In the genomic region with DNA sequence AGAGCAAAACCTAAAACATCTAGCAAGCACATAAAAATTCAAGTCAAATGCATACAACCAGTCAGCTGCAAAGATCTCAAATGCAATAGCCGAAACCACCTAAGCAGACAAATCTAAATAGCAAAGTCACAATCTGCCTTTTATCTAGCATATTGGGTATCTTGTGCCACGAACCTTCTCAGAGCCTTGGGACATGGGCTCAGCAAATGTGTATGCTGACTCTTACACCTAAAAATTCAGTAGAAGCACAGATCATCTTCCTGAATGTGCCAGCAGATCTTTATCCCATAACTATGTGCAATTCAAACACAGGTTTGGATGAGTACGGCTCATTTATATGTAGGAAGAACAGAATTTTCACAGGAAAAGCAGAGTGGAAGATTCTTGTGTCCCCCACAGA, we compare ENCODE assay signal across 15 cellular contexts.
A peak's percentile ranks its signal among the peaks of the same experiment; 100 is the strongest.
DNase-seq lines count a peak whose midpoint lies in the region; ATAC-seq, FAIRE-seq and TF ChIP-seq lines count a peak whose summit lies in the region.
"Had no signal": no experiment of that assay in that cellular context is flagged by ENCODE, and none has a peak within 500 bp of the region (broad histone marks: within the 10 kb centered on the region; RNA-seq: fewer than 3 reads in every experiment).

No MANE protein-coding gene starts in this region.

- intact Hi-C loops in CD4-positive, alpha-beta T cell (cut with DNase I, micrococcal nuclease), result loop anchor here in 1 of 2 experiments (2.0 kb wide), 2 partner anchors 51 to 213 kb away; no protein-coding TSS in a partner anchor
- intact Hi-C loops in activated CD8-positive, alpha-beta T cell treated with anti-CD3 and anti-CD28 coated beads for 36 hours (cut with micrococcal nuclease), result loop anchor here (10.0 kb wide), 2 partner anchors 361 to 491 kb away; a partner anchor contains a TSS

- WGBS in upper lobe of left lung, 2 donors, result 89 to 92% methylated on average over 3 of the region's 3 CpGs

- TF ChIP-seq POLR2A in upper lobe of left lung (IDR thresholded peaks at IDR 0.05), result no peak

- H3K4me1 Mint-ChIP-seq in CD4-positive, alpha-beta T cell (ENCODE audit: low read depth), result peaks cover 99% of the 10 kb centered on the region
- peaks cover 94% of the 10 kb centered on the region for H3K4me1 Mint-ChIP-seq in activated CD8-positive, alpha-beta T cell treated with anti-CD3 and anti-CD28 coated beads for 36 hours (ENCODE audit: low read depth)

- no peaks in the 10 kb centered on the region for H3K27me3 Mint-ChIP-seq in CD4-positive, alpha-beta T cell
- H3K27me3 Mint-ChIP-seq in activated CD8-positive, alpha-beta T cell treated with anti-CD3 and anti-CD28 coated beads for 36 hours, result no peaks in the 10 kb centered on the region

- no peak for DNase-seq in CD4-positive, alpha-beta T cell
- DNase-seq in DND-41 (no peak), keratinocyte (ENCODE audit: low read depth, low spot score) (no peak), GM19238 (ENCODE audit: insufficient read length, low spot score) (no peak), upper lobe of left lung (no peak)
- DNase-seq in activated CD8-positive, alpha-beta T cell treated with anti-CD3 and anti-CD28 coated beads for 36 hours, result no peak
- DNase-seq in effector CD4-positive, alpha-beta T cell, result no peak
- DNase-seq: activated CD4-positive, alpha-beta T cell treated with anti-CD3 and anti-CD28 coated beads, Interleukin-2, amount 50 U/mL, for 1 hour; activated gamma-delta T cell treated with Interleukin-2 at 50 U/mL for 16 hours; central memory CD4-positive, alpha-beta T cell; foreskin fibroblast; NCI-H1436; SHP77; substantia nigra had no signal

- H3K27ac ChIP-seq in CD4-positive, alpha-beta T cell (ENCODE audit: low read depth, low read length), result peak overlapping the region; percentile 72
- peak overlapping the region; percentile 84 for H3K27ac ChIP-seq in DND-41 (ENCODE audit: low read length)
- peak overlapping the region; percentile 11 for H3K27ac ChIP-seq in keratinocyte (ENCODE audit: control insufficient read depth, insufficient read depth, low read length)
- no peak overlapping the region for H3K27ac ChIP-seq in upper lobe of left lung
- H3K27ac ChIP-seq: BLaER1 had no signal

- peaks cover 52% of the 10 kb centered on the region for H3K4me1 ChIP-seq in DND-41 (ENCODE audit: insufficient read depth, low read length)
- peaks cover 24% of the 10 kb centered on the region for H3K4me1 ChIP-seq in keratinocyte (ENCODE audit: control insufficient read depth, extremely low read depth, insufficient read depth, low read length)
- peaks cover 0 to 34% (median 23%) of the 10 kb centered on the region in 4 donors for H3K4me1 ChIP-seq in upper lobe of left lung

- TF ChIP-seq EP300 in upper lobe of left lung (IDR thresholded peaks at IDR 0.05), result no peak

- H2AFZ ChIP-seq in DND-41 (ENCODE audit: low read depth, low read length) (no peak overlapping the region), keratinocyte (ENCODE audit: control insufficient read depth, low read length) (no peak overlapping the region)

- H3K9ac ChIP-seq in DND-41 (ENCODE audit: low read depth, low read length) (no peak overlapping the region), keratinocyte (ENCODE audit: control insufficient read depth, extremely low read depth, insufficient read depth, low read length) (no peak overlapping the region)
- H3K9ac ChIP-seq: BLaER1 had no signal

- TF ChIP-seq CTCF in CD4-positive, alpha-beta T cell (IDR thresholded peaks at IDR 0.05), result no peak
- TF ChIP-seq CTCF in DND-41 (IDR thresholded peaks at IDR 0.05; ENCODE audit: borderline replicate concordance, extremely low read depth, low read length, poor library complexity, severe bottlenecking) (no peak), keratinocyte (optimal IDR thresholded peaks at IDR 0.05 in 1 of 3, IDR thresholded peaks at IDR 0.05 in 1 of 3, conservative IDR thresholded peaks at IDR 0.05 in 1 of 3; ENCODE audit: extremely low read depth in 1 of 3, insufficient read depth in 2 of 3, low read length in 3 of 3) (no peak), upper lobe of left lung (IDR thresholded peaks at IDR 0.05) (no peak)
- no peak for TF ChIP-seq CTCF in activated CD8-positive, alpha-beta T cell treated with anti-CD3 and anti-CD28 coated beads for 36 hours (IDR thresholded peaks at IDR 0.05)

- H3K36me3 ChIP-seq in DND-41 (ENCODE audit: insufficient read depth, low read length) (no peaks in the 10 kb centered on the region), keratinocyte (ENCODE audit: control insufficient read depth in 2 of 2, extremely low read depth in 1 of 2, insufficient read depth in 2 of 2, low read length in 2 of 2) (peaks cover 5 to 6% of the 10 kb centered on the region in 2 experiments), upper lobe of left lung (no peaks in the 10 kb centered on the region)
- H3K36me3 ChIP-seq: BLaER1 had no signal

- H3K4me3 Mint-ChIP-seq in CD4-positive, alpha-beta T cell, result peak overlapping the region; percentile 62
- H3K4me3 Mint-ChIP-seq in activated CD8-positive, alpha-beta T cell treated with anti-CD3 and anti-CD28 coated beads for 36 hours, result no peak overlapping the region

- H3K4me3 ChIP-seq in DND-41 (ENCODE audit: low read depth in 1 of 2, low read length in 2 of 2), result no peak overlapping the region
- no peak overlapping the region for H3K4me3 ChIP-seq in keratinocyte (ENCODE audit: control insufficient read depth in 2 of 3, extremely low read depth in 1 of 3, insufficient read depth in 2 of 3, low read depth in 1 of 3, low read length in 3 of 3)
- H3K4me3 ChIP-seq in upper lobe of left lung, result no peak overlapping the region
- H3K4me3 ChIP-seq: BLaER1 had no signal

- H3K4me2 ChIP-seq in DND-41 (ENCODE audit: insufficient read depth, low read length) (no peak overlapping the region), keratinocyte (ENCODE audit: control insufficient read depth, extremely low read depth, insufficient read depth, low read depth, low read length) (peak overlapping the region; percentile 7)

- no peak for ATAC-seq in CD4-positive, alpha-beta T cell (ENCODE audit: poor library complexity)
- no peak for ATAC-seq in DND-41 (ENCODE audit: insufficient read depth, low read depth)
- no peak for ATAC-seq in activated CD8-positive, alpha-beta T cell treated with anti-CD3 and anti-CD28 coated beads for 36 hours
- ATAC-seq in upper lobe of left lung (ENCODE audit: low FRiP score in 2 of 2), result no peak

- H3K27ac Mint-ChIP-seq in CD4-positive, alpha-beta T cell, result peak overlapping the region; percentile 89
- peak overlapping the region; percentile 84 for H3K27ac Mint-ChIP-seq in activated CD8-positive, alpha-beta T cell treated with anti-CD3 and anti-CD28 coated beads for 36 hours

- H3K27me3 ChIP-seq in CD4-positive, alpha-beta T cell (ENCODE audit: control insufficient read depth, insufficient read depth, low read length), result no peaks in the 10 kb centered on the region
- H3K27me3 ChIP-seq in DND-41 (ENCODE audit: insufficient read depth, low read length, poor library complexity) (no peaks in the 10 kb centered on the region), keratinocyte (ENCODE audit: control insufficient read depth, extremely low read depth, insufficient read depth, low read length) (no peaks in the 10 kb centered on the region), upper lobe of left lung (no peaks in the 10 kb centered on the region)
- H3K27me3 ChIP-seq: BLaER1 had no signal

- dilution Hi-C loops in keratinocyte (cut with MboI; ENCODE audit: extremely low pct_ligation_motif_present, low sequenced_read_pairs), result no loop called here

- POLR2A ChIA-PET in CD4-positive, alpha-beta T cell (lab: Charles Lee), result interaction anchor here (0.6 to 9.6 kb wide), 15 partner anchors 11 to 362 kb away, joined by 3 to 116 read pairs (median 10); no protein-coding TSS in a partner anchor
- POLR2A ChIA-PET in activated CD8-positive, alpha-beta T cell treated with anti-CD3 and anti-CD28 coated beads for 36 hours (lab: Charles Lee), result interaction anchor here (0.5 to 1.8 kb wide), 4 partner anchors 12 to 63 kb away, joined by 3 to 6 read pairs (median 4); no protein-coding TSS in a partner anchor

- H3K9me1 ChIP-seq in keratinocyte (ENCODE audit: control insufficient read depth, extremely low read depth, insufficient read depth, low read length), result peaks cover 2% of the 10 kb centered on the region

- no peaks in the 10 kb centered on the region for H3K9me3 ChIP-seq in CD4-positive, alpha-beta T cell (ENCODE audit: control insufficient read depth, low read length)
- no peaks in the 10 kb centered on the region for H3K9me3 ChIP-seq in DND-41 (ENCODE audit: insufficient read depth, low read length, severe bottlenecking)
- H3K9me3 ChIP-seq in keratinocyte (ENCODE audit: control insufficient read depth, low read depth, low read length), result no peaks in the 10 kb centered on the region
- H3K9me3 ChIP-seq in upper lobe of left lung, result no peaks in the 10 kb centered on the region
- H3K9me3 ChIP-seq: BLaER1 had no signal

- peak; percentile 85 for FAIRE-seq in keratinocyte (lab: Jason Lieb, UNC)

- H4K20me1 ChIP-seq in DND-41 (ENCODE audit: insufficient read depth, low read length) (no peaks in the 10 kb centered on the region), keratinocyte (ENCODE audit: control insufficient read depth, extremely low read depth, insufficient read depth, low read length) (no peaks in the 10 kb centered on the region)
- H4K20me1 ChIP-seq: BLaER1 had no signal

- H3K36me3 Mint-ChIP-seq in CD4-positive, alpha-beta T cell (ENCODE audit: low read depth), result peaks cover 5% of the 10 kb centered on the region
- peaks cover 26% of the 10 kb centered on the region for H3K36me3 Mint-ChIP-seq in activated CD8-positive, alpha-beta T cell treated with anti-CD3 and anti-CD28 coated beads for 36 hours (ENCODE audit: low read depth)

- H3K9me3 Mint-ChIP-seq in CD4-positive, alpha-beta T cell, result no peaks in the 10 kb centered on the region
- H3K9me3 Mint-ChIP-seq in activated CD8-positive, alpha-beta T cell treated with anti-CD3 and anti-CD28 coated beads for 36 hours, result peaks cover 4% of the 10 kb centered on the region

- CTCF ChIA-PET in CD4-positive, alpha-beta T cell (lab: Charles Lee), result interaction anchor here (1.4 to 5.1 kb wide), 7 partner anchors 14 to 364 kb away, joined by 4 to 32 read pairs (median 4); no protein-coding TSS in a partner anchor
- CTCF ChIA-PET in activated CD8-positive, alpha-beta T cell treated with anti-CD3 and anti-CD28 coated beads for 36 hours (lab: Charles Lee), result interaction anchor here (0.9 to 6.3 kb wide), 25 partner anchors 10 to 389 kb away, joined by 3 to 60 read pairs (median 5); no protein-coding TSS in a partner anchor

- H3K79me2 ChIP-seq in DND-41 (ENCODE audit: insufficient read depth, low read length) (peaks cover 89% of the 10 kb centered on the region), keratinocyte (ENCODE audit: control insufficient read depth, insufficient read depth, low read length) (peaks cover 99% of the 10 kb centered on the region)

Comparison
In these comparisons a context has a peak if more than half of its experiments do, and no peak if none do; other contexts are left out.
1. H3K27ac ChIP-seq: peak in CD4-positive, alpha-beta T cell (single experiment), DND-41 (single experiment) and keratinocyte (single experiment); none in upper lobe of left lung (0 of 4).